In genomic region chr4:117137143-117137542, GRCh38 we compare ENCODE assay signal across 13 cellular contexts. TPM values are rescaled to one million over a fixed set of nuclear protein-coding genes. Genes with fewer than 3 reads are reported as not detected.
A peak's percentile ranks its signal among the peaks of the same experiment; 100 is the strongest.
DNase-seq lines count a peak whose midpoint lies in the region; ATAC-seq and TF ChIP-seq lines count a peak whose summit lies in the region.
"Had no signal": no experiment of that assay in that cellular context is flagged by ENCODE, and none has a peak within 500 bp of the region (broad histone marks: within the 10 kb centered on the region; RNA-seq: fewer than 3 reads in every experiment).

No MANE protein-coding gene starts in this region.

- H3K4me1 ChIP-seq in ovary (ENCODE audit: insufficient read depth) = no peaks in the 10 kb centered on the region
- H3K4me1 ChIP-seq in stomach = peaks cover 0 to 5% (median 0%) of the 10 kb centered on the region in 4 donors

- DNase-seq in EL = peak; percentile 38
- DNase-seq in MG63 = peak; percentile 20
- peak; percentile 91 for DNase-seq in astrocyte of the spinal cord (ENCODE audit: low read depth, low spot score)
- DNase-seq in kidney glomerular epithelial cell (lab: John Stamatoyannopoulos, UW) = peak; percentile 92
- no peak for DNase-seq in activated naive CD4-positive, alpha-beta T cell treated with anti-CD3 and anti-CD28 coated beads, Interleukin-2, amount 10 ng/mL, durations not matched to agents 7 days and 5 days
- no peak for DNase-seq in ovary
- no peak for DNase-seq in stomach
- DNase-seq: activated CD4-positive, CD25-positive, alpha-beta regulatory T cell; activated gamma-delta T cell; dorsolateral prefrontal cortex; stimulated activated CD4-positive, alpha-beta T cell treated with anti-CD3 and anti-CD28 coated beads, Interleukin-2, amount 100 ng/mL, for 24 hours had no signal

- no peak overlapping the region for H3K4me3 Mint-ChIP-seq in activated naive CD4-positive, alpha-beta T cell treated with anti-CD3 and anti-CD28 coated beads, Interleukin-2, amount 10 ng/mL, durations not matched to agents 7 days and 5 days
- H3K4me3 Mint-ChIP-seq: neural crest cell had no signal

- no peak overlapping the region for H3K27ac Mint-ChIP-seq in activated naive CD4-positive, alpha-beta T cell treated with anti-CD3 and anti-CD28 coated beads, Interleukin-2, amount 10 ng/mL, durations not matched to agents 7 days and 5 days

- CTCF ChIA-PET in activated naive CD4-positive, alpha-beta T cell treated with anti-CD3 and anti-CD28 coated beads, Interleukin-2, amount 10 ng/mL, durations not matched to agents 7 days and 5 days (lab: Charles Lee) = no interaction called here

- peaks cover 4% of the 10 kb centered on the region for H3K9me3 Mint-ChIP-seq in activated naive CD4-positive, alpha-beta T cell treated with anti-CD3 and anti-CD28 coated beads, Interleukin-2, amount 10 ng/mL, durations not matched to agents 7 days and 5 days

- intact Hi-C loops in ovary (cut with DNase I) = no loop called here
- intact Hi-C loops in stomach (cut with DNase I; ENCODE audit: low total_unique reads) = no loop called here

- no peaks in the 10 kb centered on the region for H3K9me3 ChIP-seq in MG63
- no peaks in the 10 kb centered on the region for H3K9me3 ChIP-seq in ovary
- H3K9me3 ChIP-seq in stomach = peaks cover 0 to 7% (median 0%) of the 10 kb centered on the region in 4 donors

- TF ChIP-seq POLR2A in ovary (IDR thresholded peaks at IDR 0.05) (no peak), stomach (IDR thresholded peaks at IDR 0.05) (no peak)

- no peak for ATAC-seq in GM21786 (IDR thresholded peaks at IDR 0.05; ENCODE audit: unreplicated experiment)

- no peak overlapping the region for H3K27ac ChIP-seq in ovary
- no peak overlapping the region for H3K27ac ChIP-seq in stomach
- H3K27ac ChIP-seq: dorsolateral prefrontal cortex had no signal

- H3K27me3 ChIP-seq in MG63 (no peaks in the 10 kb centered on the region), ovary (no peaks in the 10 kb centered on the region), stomach (no peaks in the 10 kb centered on the region)
- H3K27me3 ChIP-seq: dorsolateral prefrontal cortex had no signal

- WGBS in ovary, 3 donors = 80 to 88% (median 83%) methylated on average over 2 of the region's 2 CpGs
- WGBS in stomach, 5 donors = 87 to 93% (median 90%) methylated on average over 2 of the region's 2 CpGs

- H3K36me3 Mint-ChIP-seq in activated naive CD4-positive, alpha-beta T cell treated with anti-CD3 and anti-CD28 coated beads, Interleukin-2, amount 10 ng/mL, durations not matched to agents 7 days and 5 days = no peaks in the 10 kb centered on the region

- in situ Hi-C loops in astrocyte of the spinal cord (cut with HindIII; ENCODE audit: low sequenced_read_pairs) = no loop called here

- TF ChIP-seq CTCF in astrocyte of the spinal cord (IDR thresholded peaks at IDR 0.05; ENCODE audit: low read depth, low read length) (no peak), ovary (IDR thresholded peaks at IDR 0.05) (no peak), stomach (IDR thresholded peaks at IDR 0.05) (no peak)

- H3K4me3 ChIP-seq in MG63 (no peak overlapping the region), astrocyte of the spinal cord (ENCODE audit: low read depth, low read length) (no peak overlapping the region), ovary (no peak overlapping the region), stomach (no peak overlapping the region)
- H3K4me3 ChIP-seq: dorsolateral prefrontal cortex had no signal

- no peaks in the 10 kb centered on the region for H3K36me3 ChIP-seq in MG63
- no peaks in the 10 kb centered on the region for H3K36me3 ChIP-seq in ovary
- no peaks in the 10 kb centered on the region for H3K36me3 ChIP-seq in stomach

- H3K27me3 Mint-ChIP-seq in activated naive CD4-positive, alpha-beta T cell treated with anti-CD3 and anti-CD28 coated beads, Interleukin-2, amount 10 ng/mL, durations not matched to agents 7 days and 5 days = no peaks in the 10 kb centered on the region

- no peaks in the 10 kb centered on the region for H3K4me1 Mint-ChIP-seq in activated naive CD4-positive, alpha-beta T cell treated with anti-CD3 and anti-CD28 coated beads, Interleukin-2, amount 10 ng/mL, durations not matched to agents 7 days and 5 days

- TF ChIP-seq EP300 in ovary (IDR thresholded peaks at IDR 0.05) (no peak), stomach (IDR thresholded peaks at IDR 0.05) (no peak)

RNA-seq across cellular contexts. Expression of gene TRAM1L1, which starts 51.8 kb away (rescaled TPM):
- 3.3 and 4.0 TPM in 2 replicates for total RNA-seq in MG63 (2014; rRNA removed; shearing (Covaris generic); ENCODE audit: low replicate concordance)
- total RNA-seq in ovary (1 to 10 TPM in 5 of 7 donors, under 1 TPM in 2; 0.83 to 3.0 (median 2.2) TPM), stomach (1 to 10 TPM in 1 of 5 donors, not detected in 4; 4.8 TPM)
- polyA plus RNA-seq in ovary (1 to 10 TPM; 1.1 to 2.0 TPM), stomach (1 to 10 TPM in 1 of 3 donors, under 1 TPM in 2; 0.68 to 1.7 (median 0.92) TPM)

Comparison
In these comparisons a context has a peak if more than half of its experiments do, and no peak if none do; other contexts are left out.
1. DNase-seq: peak in EL (single experiment), MG63 (single experiment), astrocyte of the spinal cord (single experiment) and kidney glomerular epithelial cell (single experiment); none in activated naive CD4-positive, alpha-beta T cell treated with anti-CD3 and anti-CD28 coated beads, Interleukin-2, amount 10 ng/mL, durations not matched to agents 7 days and 5 days (single experiment), ovary (0 of 5) and stomach (single experiment).